ENCODE assay signal across 3 cellular contexts in genomic region chr6:29665942-29666825, GRCh38.
TF ChIP-seq lines count a peak whose summit lies in the region.

No MANE protein-coding gene starts in this region.

TF ChIP-seq in HepG2, 621 proteins besides CTCF, POLR2A, EP300 and RAD21:
- TF ChIP-seq RNF219 (CRISPR knock-in tag; IDR thresholded peaks at IDR 0.05) (no peak), ZNF629 (CRISPR knock-in tag; conservative IDR thresholded peaks at IDR 0.05) (peak; percentile 47)

TF ChIP-seq in H1, 55 proteins besides CTCF, POLR2A, EP300 and RAD21:
- TF ChIP-seq HDAC2 (IDR thresholded peaks at IDR 0.05; ENCODE audit: borderline replicate concordance in 1 of 2, low read depth in 2 of 2, low read length in 2 of 2) (peak in 1 of 2 experiments; percentile 56; a peak in 1 of 4 replicates), CTBP2 (IDR thresholded peaks at IDR 0.05; ENCODE audit: borderline replicate concordance, insufficient read depth, insufficient read length, low read length) (no peak), CHD1 (IDR thresholded peaks at IDR 0.05; ENCODE audit: low read depth, low read length) (no peak), YY1 (IDR thresholded peaks at IDR 0.05; ENCODE audit: low read depth, low read length) (no peak), KDM1A (IDR thresholded peaks at IDR 0.05; ENCODE audit: borderline replicate concordance, low read length) (peak; percentile 92), USF2 (IDR thresholded peaks at IDR 0.05; ENCODE audit: low read length) (no peak), NANOG (IDR thresholded peaks at IDR 0.05; ENCODE audit: insufficient read depth, low read depth, low read length, poor library complexity, severe bottlenecking) (no peak), TAF1 (IDR thresholded peaks at IDR 0.05; ENCODE audit: low read depth, low read length) (no peak), TAF7 (optimal IDR thresholded peaks at IDR 0.05; ENCODE audit: borderline replicate concordance, low read depth, low read length) (no peak)

TF ChIP-seq in GM12891, 5 proteins besides CTCF, POLR2A, EP300 and RAD21:
- TF ChIP-seq SPI1 (IDR thresholded peaks at IDR 0.05; ENCODE audit: low read depth, low read length) (no peak), PAX5 (IDR thresholded peaks at IDR 0.05; ENCODE audit: insufficient read depth, low read length, severe bottlenecking) (no peak), POLR2AphosphoS5 (IDR thresholded peaks at IDR 0.05; ENCODE audit: low read depth, low read length) (no peak), TAF1 (IDR thresholded peaks at IDR 0.05; ENCODE audit: low read depth, low read length) (no peak), POU2F2 (IDR thresholded peaks at IDR 0.05; ENCODE audit: low read depth, low read length) (no peak)
